ENCODE assay signal across 9 cellular contexts in the genomic region with DNA sequence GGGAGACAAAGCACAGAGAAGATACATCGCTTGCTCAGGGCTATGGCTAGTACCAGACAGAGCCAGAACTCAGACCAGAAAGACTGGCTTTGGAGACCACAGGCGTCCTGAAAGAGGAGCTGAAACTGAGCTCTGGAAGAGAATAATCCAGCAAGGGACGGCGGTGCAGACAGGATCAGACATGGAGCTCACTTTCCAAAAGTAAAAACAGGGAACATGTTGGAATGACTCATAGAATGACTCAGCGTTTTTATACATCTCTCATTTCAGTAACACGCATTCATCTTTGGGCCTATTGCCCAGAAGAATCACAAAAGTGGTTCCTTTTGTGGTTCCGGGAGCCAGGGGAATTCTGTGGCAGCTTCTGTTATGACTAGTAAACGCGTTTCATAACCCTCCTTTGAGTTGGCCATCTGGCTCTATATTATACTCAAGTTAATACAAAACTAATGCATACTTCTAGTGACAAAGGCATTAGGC. TPM values are rescaled to one million over a fixed set of nuclear protein-coding genes. Genes with fewer than 3 reads are reported as not detected.
A peak's percentile ranks its signal among the peaks of the same experiment; 100 is the strongest.
DNase-seq lines count a peak whose midpoint lies in the region; ATAC-seq and FAIRE-seq lines count a peak whose summit lies in the region.
"Had no signal": no experiment of that assay in that cellular context is flagged by ENCODE, and none has a peak within 500 bp of the region (broad histone marks: within the 10 kb centered on the region; RNA-seq: fewer than 3 reads in every experiment).

No MANE protein-coding gene starts in this region.

- peak overlapping the region; percentile 57 for H2AFZ ChIP-seq in ACC112 (ENCODE audit: low read length, unreplicated experiment)

- H3K27ac ChIP-seq in ACC112 (ENCODE audit: low read depth, low read length) = peak overlapping the region; percentile 40

- intact Hi-C loops in left colon (cut with DNase I, micrococcal nuclease) = no loop called here

- H3K27me3 ChIP-seq in ACC112 (ENCODE audit: insufficient read depth, low read length) = peaks cover 20% of the 10 kb centered on the region
- H3K27me3 ChIP-seq in adipocyte (replicated peaks; ENCODE audit: control insufficient read depth, insufficient read depth, low read length) = peaks cover 38% of the 10 kb centered on the region

- no peaks in the 10 kb centered on the region for H3K9me3 ChIP-seq in adipocyte (ENCODE audit: control insufficient read depth, low read length)

- H3K9ac ChIP-seq in adipocyte (ENCODE audit: low read length) = peak overlapping the region; percentile 46

- FAIRE-seq in GM19239 (lab: Jason Lieb, UNC) = peak; percentile 64
- FAIRE-seq: G401.6 had no signal

- 0 out of 2 replicates have a peak overlapping the region, but pooled peaks have one; percentile 9 for H3K4me3 ChIP-seq in ACC112 (ENCODE audit: low read depth, low read length)
- H3K4me3 ChIP-seq in adipocyte (ENCODE audit: low read length) = peak overlapping the region; percentile 50

- H3K79me2 ChIP-seq in ACC112 (ENCODE audit: control insufficient read depth, insufficient read depth, low read length, unreplicated experiment) = no peaks in the 10 kb centered on the region

- ATAC-seq in HG03175 (IDR thresholded peaks at IDR 0.05; ENCODE audit: unreplicated experiment) (peak; percentile 85), left colon (peak; percentile 49)

- DNase-seq in GM19239 (ENCODE audit: insufficient read length, low spot score) = no peak
- DNase-seq in adipocyte (ENCODE audit: low read depth) = peak; percentile 97
- DNase-seq in left colon = peak in 1 of 2 donors; percentile 36
- no peak for DNase-seq in NCI-H82 (lab: John Stamatoyannopoulos, UW)
- DNase-seq in stimulated activated CD4-positive, alpha-beta T cell treated with anti-CD3 and anti-CD28 coated beads, Interleukin-4, amount 100 ng/mL, for 1 hour = no peak
- no peak for DNase-seq in activated CD4-positive, alpha-beta T cell treated with anti-CD3 and anti-CD28 coated beads for 4 hours

- H3K36me3 ChIP-seq in ACC112 (ENCODE audit: insufficient read depth, low read length) = no peaks in the 10 kb centered on the region
- no peaks in the 10 kb centered on the region for H3K36me3 ChIP-seq in adipocyte (ENCODE audit: control insufficient read depth, insufficient read depth, low read length, severe bottlenecking)

- H3K4me1 ChIP-seq in ACC112 (ENCODE audit: control insufficient read depth, insufficient read depth, low read length, unreplicated experiment) (peaks cover 5% of the 10 kb centered on the region), adipocyte (ENCODE audit: control insufficient read depth, insufficient read depth, low read length) (peaks cover 9% of the 10 kb centered on the region)

RNA-seq across cellular contexts. Expression of a gene that starts 37.2 kb away (rescaled TPM):
- total RNA-seq in left colon = 10 to 100 TPM in 1 of 2 donors, 1 to 10 TPM in 1; 6.6 to 12.2 TPM
